10 cellular contexts compared by ENCODE assay signal in the genomic region with DNA sequence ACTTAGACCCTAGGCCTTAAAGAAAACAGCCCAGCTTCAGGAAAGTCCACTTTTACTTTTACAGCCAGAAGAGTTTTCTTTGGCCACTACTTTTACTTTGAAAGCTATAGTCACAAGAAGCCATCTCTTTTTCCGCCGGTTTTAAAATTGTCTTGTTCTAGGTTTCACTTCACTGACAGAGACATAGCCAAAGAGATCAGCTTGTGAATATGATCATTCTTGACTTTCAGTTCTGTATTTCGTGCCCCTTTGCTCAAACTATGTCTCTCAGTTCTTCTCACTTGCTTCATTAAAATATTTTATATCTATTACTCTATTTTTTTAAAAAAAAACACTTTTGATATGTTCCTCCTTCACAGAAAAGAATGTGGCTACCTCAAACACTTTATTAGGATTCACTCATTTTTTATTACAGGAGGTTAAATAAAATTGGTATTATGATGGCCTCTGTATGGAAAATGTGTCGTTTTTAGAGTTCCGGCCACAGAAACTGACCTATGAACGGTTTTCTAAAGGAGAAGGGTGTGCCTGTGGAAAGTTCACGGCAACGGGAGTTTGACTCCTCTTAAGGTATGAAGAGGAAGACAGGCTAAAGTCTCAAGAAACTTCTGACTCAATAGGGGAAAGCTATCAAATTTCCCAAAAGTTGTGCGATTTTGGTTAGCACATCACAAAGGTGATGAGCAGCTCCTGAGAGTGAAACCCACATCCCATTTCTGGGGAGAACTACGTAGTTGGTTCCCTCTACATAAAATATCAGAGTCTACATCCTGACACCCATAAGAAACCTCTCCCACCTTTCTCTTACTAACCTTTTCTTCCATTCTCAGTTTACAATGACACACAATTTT. TPM values are rescaled to one million over a fixed set of nuclear protein-coding genes. Genes with fewer than 3 reads are reported as not detected.
DNase-seq lines count a peak whose midpoint lies in the region; ATAC-seq and TF ChIP-seq lines count a peak whose summit lies in the region.
"Had no signal": no experiment of that assay in that cellular context is flagged by ENCODE, and none has a peak within 500 bp of the region (broad histone marks: within the 10 kb centered on the region; RNA-seq: fewer than 3 reads in every experiment).

No MANE protein-coding gene starts in this region.

- intact Hi-C loops in left cardiac atrium (cut with DNase I): no loop called here
- intact Hi-C loops in vagina (cut with DNase I): no loop called here

- no peak overlapping the region for H3K4ac ChIP-seq in neuronal stem cell (ENCODE audit: low read length)

- H3K9me3 ChIP-seq in vagina (no peaks in the 10 kb centered on the region), neuronal stem cell (replicated peaks in 1 of 2; ENCODE audit: control insufficient read depth in 2 of 2, insufficient read depth in 1 of 2, low read depth in 1 of 2, low read length in 2 of 2) (no peaks in the 10 kb centered on the region)

- no peak overlapping the region for H4K91ac ChIP-seq in neuronal stem cell (ENCODE audit: low read depth, low read length, poor library complexity)

- H3K4me2 ChIP-seq in neuronal stem cell (ENCODE audit: insufficient read depth, low read length, poor library complexity, severe bottlenecking): no peak overlapping the region

- H3K79me1 ChIP-seq in neuronal stem cell (ENCODE audit: low read depth, low read length): no peaks in the 10 kb centered on the region

- no peak overlapping the region for H3K9ac ChIP-seq in neuronal stem cell (ENCODE audit: low read depth, low read length, poor library complexity)

- peaks cover 25% of the 10 kb centered on the region for H3K4me1 ChIP-seq in vagina
- peaks cover 2 to 9% of the 10 kb centered on the region in 2 donors for H3K4me1 ChIP-seq in neuronal stem cell (ENCODE audit: control insufficient read depth in 2 of 2, insufficient read depth in 1 of 2, low read depth in 1 of 2, low read length in 2 of 2)

- H3K4me3 ChIP-seq in GM06990 (replicated peaks; ENCODE audit: low read depth, low read length) (peak overlapping the region; percentile 94), vagina (peak overlapping the region in 1 of 2 donors; percentile 56), neuronal stem cell (ENCODE audit: low read length in 2 of 2) (no peak overlapping the region)

- ATAC-seq in GM19397 (IDR thresholded peaks at IDR 0.05; ENCODE audit: unreplicated experiment) (peak; percentile 24), HG03175 (IDR thresholded peaks at IDR 0.05; ENCODE audit: unreplicated experiment) (peak; percentile 65), left cardiac atrium (no peak)

- no peak overlapping the region for H2BK5ac ChIP-seq in neuronal stem cell (ENCODE audit: low read length)

- no peak overlapping the region for H2BK120ac ChIP-seq in neuronal stem cell (ENCODE audit: low read depth, low read length)

- H3K27ac Mint-ChIP-seq in activated naive CD8-positive, alpha-beta T cell: peak overlapping the region; percentile 46

- H3K4me3 Mint-ChIP-seq in activated naive CD8-positive, alpha-beta T cell: peak overlapping the region; percentile 65

- TF ChIP-seq CTCF in GM06990 (IDR thresholded peaks at IDR 0.05; ENCODE audit: insufficient read depth, low read length, poor library complexity, severe bottlenecking): no peak
- TF ChIP-seq CTCF in vagina (IDR thresholded peaks at IDR 0.05): no peak

- H3K27me3 ChIP-seq in GM06990 (replicated peaks; ENCODE audit: control insufficient read depth, insufficient read depth, low read length) (no peaks in the 10 kb centered on the region), vagina (no peaks in the 10 kb centered on the region), neuronal stem cell (ENCODE audit: control insufficient read depth in 3 of 3, insufficient read depth in 3 of 3, low read depth in 1 of 3, low read length in 3 of 3) (peaks cover 18 to 64% (median 37%) of the 10 kb centered on the region in 3 experiments)

- no peak overlapping the region for H2BK15ac ChIP-seq in neuronal stem cell (ENCODE audit: low read length)

- TF ChIP-seq POLR2A in vagina (IDR thresholded peaks at IDR 0.05): no peak

- H2AK5ac ChIP-seq in neuronal stem cell (ENCODE audit: low read depth, low read length): no peak overlapping the region

- H2AFZ ChIP-seq in neuronal stem cell (ENCODE audit: low read length): no peak overlapping the region

- no peak overlapping the region for H3K27ac ChIP-seq in vagina
- H3K27ac ChIP-seq in neuronal stem cell (replicated peaks; ENCODE audit: low read length): no peak overlapping the region
- H3K27ac ChIP-seq: cardiac muscle cell had no signal

- no CpG with 5 or more reads among the region's 10 CpGs for WGBS in neuronal stem cell (ENCODE audit: extremely low coverage in 2 of 2, insufficient read length in 2 of 2, insufficient replicate concordance in 1 of 2), 2 donors

- peaks cover 42% of the 10 kb centered on the region for H3K4me1 Mint-ChIP-seq in activated naive CD8-positive, alpha-beta T cell (ENCODE audit: low read depth)

- no peak overlapping the region for H4K8ac ChIP-seq in neuronal stem cell (ENCODE audit: low read depth, low read length)

- H3K27me3 Mint-ChIP-seq in activated naive CD8-positive, alpha-beta T cell: peaks cover 6% of the 10 kb centered on the region

- no peak overlapping the region for H2BK12ac ChIP-seq in neuronal stem cell (ENCODE audit: low read length)

- H3K36me3 Mint-ChIP-seq in activated naive CD8-positive, alpha-beta T cell: peaks cover 7% of the 10 kb centered on the region

- no peak overlapping the region for H3K23ac ChIP-seq in neuronal stem cell (ENCODE audit: low read depth, low read length, poor library complexity)

- H3K14ac ChIP-seq in neuronal stem cell (ENCODE audit: low read length): no peak overlapping the region

- H3K9me3 Mint-ChIP-seq in activated naive CD8-positive, alpha-beta T cell (ENCODE audit: low read depth): no peaks in the 10 kb centered on the region

- H3K36me3 ChIP-seq in GM06990 (ENCODE audit: control insufficient read depth, insufficient read depth, low read length) (no peaks in the 10 kb centered on the region), vagina (no peaks in the 10 kb centered on the region), neuronal stem cell (replicated peaks in 1 of 2; ENCODE audit: control insufficient read depth in 2 of 2, insufficient read depth in 2 of 2, low read length in 2 of 2) (no peaks in the 10 kb centered on the region)
- H3K36me3 ChIP-seq: cardiac muscle cell had no signal

- DNase-seq in GM06990 (ENCODE audit: extremely low read depth, insufficient read length): peak; percentile 73
- no peak for DNase-seq in left cardiac atrium
- no peak for DNase-seq in vagina (ENCODE audit: extremely low spot score in 2 of 2)
- no peak for DNase-seq in NCI-H524 (lab: John Stamatoyannopoulos, UW)
- DNase-seq in neuronal stem cell (ENCODE audit: low spot score): no peak

- H3K18ac ChIP-seq in neuronal stem cell (ENCODE audit: low read length): no peak overlapping the region

RNA-seq across cellular contexts. Expression of a gene that starts 1.2 kb away (rescaled TPM):
- total RNA-seq in left cardiac atrium (1 to 10 TPM in 1 of 2 donors, under 1 TPM in 1; 0.62 to 1.0 TPM), vagina (1.7 TPM)
- polyA plus RNA-seq in neuronal stem cell (2013, experiment 1 of 2): 0.11 TPM
- 0.30 TPM for polyA plus RNA-seq in neuronal stem cell (2013, experiment 2 of 2)
- total RNA-seq: cardiac muscle cell, skeletal muscle tissue had no signal
- polyA plus RNA-seq: cardiac muscle cell had no signal

RNA-seq across cellular contexts. Expression of a gene that starts 52.6 kb away (rescaled TPM):
- total RNA-seq in left cardiac atrium: 10 to 100 TPM in 1 of 2 donors, 1 to 10 TPM in 1; 7.6 to 11.6 TPM
- total RNA-seq in vagina: 5.6 TPM
- 0.24 TPM for polyA plus RNA-seq in neuronal stem cell (2013, experiment 1 of 2)
- polyA plus RNA-seq in neuronal stem cell (2013, experiment 2 of 2): 0.17 TPM

Comparison
In these comparisons a context has a peak if more than half of its experiments do, and no peak if none do; other contexts are left out.
1. ATAC-seq: peak in GM19397 (single experiment) and HG03175 (single experiment); none in left cardiac atrium (0 of 2).